ENCODE assay signal across 2 cellular contexts in the genomic region with DNA sequence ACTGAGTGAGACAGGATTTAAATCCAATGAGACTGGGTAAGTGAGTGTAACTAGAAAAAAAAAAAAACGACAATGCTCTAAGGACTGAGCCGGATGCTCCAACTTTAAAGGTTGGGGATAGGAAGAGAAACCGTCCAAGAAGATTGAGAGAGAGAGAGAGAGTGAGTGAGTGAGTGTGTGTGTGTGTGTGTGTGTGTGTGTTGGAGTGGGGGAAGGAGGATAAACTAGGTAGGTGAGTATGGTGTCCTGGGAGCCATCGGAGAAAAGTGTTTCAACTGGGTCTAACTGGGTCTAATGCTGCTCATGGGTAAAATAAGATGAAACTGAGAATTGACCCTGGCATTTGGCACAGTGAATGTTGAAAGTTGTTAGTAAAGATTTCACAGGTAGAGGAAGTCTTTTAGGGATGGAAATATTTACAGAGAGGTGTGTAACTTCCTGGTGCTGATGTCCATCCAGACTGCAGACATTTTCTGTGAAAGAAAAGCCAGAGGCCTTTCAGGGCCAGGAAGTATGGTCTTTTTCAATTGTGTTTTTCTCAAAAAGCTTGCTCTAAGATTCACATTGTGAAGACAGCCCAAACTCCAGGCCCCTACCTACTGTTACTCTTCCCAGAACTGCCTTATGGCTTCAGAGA.
A peak's percentile ranks its signal among the peaks of the same experiment; 100 is the strongest.
TF ChIP-seq lines count a peak whose summit lies in the region.

No MANE protein-coding gene starts in this region.

TF ChIP-seq in GM12891, 5 proteins besides CTCF, POLR2A, EP300 and RAD21:
- no peak for TF ChIP-seq TAF1 (IDR thresholded peaks at IDR 0.05; ENCODE audit: low read depth, low read length)
- no peak for TF ChIP-seq PAX5 (IDR thresholded peaks at IDR 0.05; ENCODE audit: insufficient read depth, low read length, severe bottlenecking)
- no peak for TF ChIP-seq POU2F2 (IDR thresholded peaks at IDR 0.05; ENCODE audit: low read depth, low read length)
- no peak for TF ChIP-seq SPI1 (IDR thresholded peaks at IDR 0.05; ENCODE audit: low read depth, low read length)
- TF ChIP-seq POLR2AphosphoS5 (IDR thresholded peaks at IDR 0.05; ENCODE audit: low read depth, low read length) = peak; percentile 56; the same call in 1 of the 2 replicates

TF ChIP-seq in K562, 482 proteins besides CTCF, POLR2A, EP300 and RAD21:
- TF ChIP-seq, protein P1, sequence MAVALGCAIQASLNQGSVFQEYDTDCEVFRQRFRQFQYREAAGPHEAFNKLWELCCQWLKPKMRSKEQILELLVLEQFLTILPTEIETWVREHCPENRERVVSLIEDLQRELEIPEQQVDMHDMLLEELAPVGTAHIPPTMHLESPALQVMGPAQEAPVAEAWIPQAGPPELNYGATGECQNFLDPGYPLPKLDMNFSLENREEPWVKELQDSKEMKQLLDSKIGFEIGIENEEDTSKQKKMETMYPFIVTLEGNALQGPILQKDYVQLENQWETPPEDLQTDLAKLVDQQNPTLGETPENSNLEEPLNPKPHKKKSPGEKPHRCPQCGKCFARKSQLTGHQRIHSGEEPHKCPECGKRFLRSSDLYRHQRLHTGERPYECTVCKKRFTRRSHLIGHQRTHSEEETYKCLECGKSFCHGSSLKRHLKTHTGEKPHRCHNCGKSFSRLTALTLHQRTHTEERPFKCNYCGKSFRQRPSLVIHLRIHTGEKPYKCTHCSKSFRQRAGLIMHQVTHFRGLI (CRISPR knock-in tag; IDR thresholded peaks at IDR 0.05) = no peak
